In the genomic region with DNA sequence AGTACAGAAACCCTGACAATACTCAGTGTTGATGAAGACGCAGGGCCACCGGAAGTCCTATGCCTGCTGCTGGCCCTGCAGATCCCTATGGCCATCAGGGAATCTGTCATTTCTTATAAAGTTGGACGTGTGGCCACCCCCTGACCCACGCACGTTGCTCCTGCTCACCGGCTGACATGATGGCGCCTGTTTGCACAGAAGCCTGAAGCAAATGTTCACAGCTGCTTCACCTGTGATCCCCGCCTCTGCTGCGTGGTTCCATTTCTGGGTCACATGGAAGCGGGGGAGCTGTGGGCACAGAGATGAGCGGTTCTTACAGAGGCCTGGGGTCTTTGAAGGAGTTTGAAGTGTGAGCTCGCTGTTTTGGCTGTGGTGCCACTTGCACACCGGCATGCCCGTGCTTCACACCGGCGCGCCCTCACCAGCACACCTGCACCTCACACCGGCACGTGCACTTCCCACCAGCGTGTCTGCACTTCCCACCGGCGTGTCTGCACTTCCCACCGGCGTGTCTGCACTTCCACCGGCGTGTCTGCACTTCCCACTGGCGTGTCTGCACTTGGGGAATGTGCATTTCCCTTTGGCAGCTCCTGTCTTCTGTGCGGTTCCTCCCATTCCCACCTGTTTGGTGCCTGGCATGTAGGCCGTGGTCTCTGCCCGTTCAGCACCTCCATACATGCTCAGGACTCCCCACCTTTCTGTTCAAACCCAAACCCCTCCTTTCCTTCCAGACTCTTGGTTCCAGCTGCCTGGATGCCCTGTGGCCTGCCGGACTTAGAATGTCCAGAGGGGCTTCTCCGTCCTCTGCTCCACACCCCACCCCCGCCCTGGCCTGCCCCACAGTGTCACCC, we compare ENCODE assay signal across 9 cellular contexts.
"Had no signal": no experiment of that assay in that cellular context is flagged by ENCODE, and none has a peak within 500 bp of the region (broad histone marks: within the 10 kb centered on the region; RNA-seq: fewer than 3 reads in every experiment).

No MANE protein-coding gene starts in this region.

- H3K27me3 ChIP-seq: cardiac muscle cell, thyroid gland, vagina had no signal

- H3K9me3 ChIP-seq: prostate gland, thyroid gland had no signal

- H3K27ac ChIP-seq: prostate gland, thyroid gland had no signal

- H3K4me3 ChIP-seq: cardiac muscle cell, prostate gland, thyroid gland, vagina had no signal

- H3K36me3 ChIP-seq: cardiac muscle cell, prostate gland, thyroid gland, vagina had no signal

- DNase-seq: activated CD4-positive, alpha-beta T cell treated with anti-CD3 and anti-CD28 coated beads, Interleukin-2, amount 50 U/mL, for 4 hours; activated naive CD4-positive, alpha-beta T cell treated with anti-CD3 and anti-CD28 coated beads, Interleukin-2, amount 50 U/mL, for 16 hours; hippocampal formation; kidney glomerular epithelial cell; occipital lobe; thyroid gland had no signal
